ENCODE assay signal across 24 cellular contexts in the genomic region with DNA sequence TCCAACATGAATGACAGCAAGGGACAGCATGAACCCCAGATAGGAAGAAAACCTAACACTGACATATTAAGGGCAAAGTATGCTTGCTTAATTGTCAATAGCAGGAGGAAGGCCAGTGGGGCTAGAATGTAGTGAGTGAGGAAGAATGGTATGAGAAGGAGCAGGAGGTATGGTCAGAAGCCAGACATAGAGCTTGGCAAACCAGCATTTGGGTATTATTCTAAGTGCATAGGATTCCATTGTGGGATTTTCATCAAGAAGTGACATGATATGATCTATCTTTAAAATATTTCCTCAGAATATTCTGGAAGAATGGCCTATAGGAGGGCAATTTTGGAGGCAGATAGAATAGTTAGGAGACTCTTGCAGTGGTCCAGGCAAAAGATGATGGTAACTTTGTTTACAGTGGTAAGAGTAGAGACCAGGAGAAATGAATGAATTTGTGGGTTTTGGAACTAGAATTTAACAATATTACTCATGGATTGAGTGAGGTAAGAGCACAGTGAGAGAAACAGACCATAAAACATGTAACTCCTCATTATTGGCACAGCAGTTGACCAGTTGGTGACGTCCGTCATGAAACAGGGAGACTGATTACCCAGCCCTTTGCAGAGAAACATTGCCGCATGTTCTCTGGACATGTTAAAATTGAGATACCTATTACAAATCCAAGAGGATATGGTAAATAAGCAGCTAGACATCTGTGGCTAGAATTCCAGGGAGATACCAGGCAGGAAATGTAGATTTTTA.
DNase-seq lines count a peak whose midpoint lies in the region; ATAC-seq and TF ChIP-seq lines count a peak whose summit lies in the region.
"Had no signal": no experiment of that assay in that cellular context is flagged by ENCODE, and none has a peak within 500 bp of the region (broad histone marks: within the 10 kb centered on the region; RNA-seq: fewer than 3 reads in every experiment).

No MANE protein-coding gene starts in this region.

- intact Hi-C loops in Calu3 (cut with micrococcal nuclease; ENCODE audit: unreplicated experiment) (no loop called here), esophagus squamous epithelium (cut with DNase I) (no loop called here)

- H3K23ac ChIP-seq in trophoblast cell (ENCODE audit: low read length), result no peak overlapping the region

- no peaks in the 10 kb centered on the region for H3K36me3 ChIP-seq in SJCRH30
- no peaks in the 10 kb centered on the region for H3K36me3 ChIP-seq in trophoblast cell (ENCODE audit: control insufficient read depth in 1 of 2, insufficient read depth in 2 of 2, low read length in 2 of 2)
- no peaks in the 10 kb centered on the region for H3K36me3 ChIP-seq in esophagus squamous epithelium
- H3K36me3 ChIP-seq: BLaER1 treated with 17β-estradiol and CSF1 and Interleukin-3, amounts not matched to agents 10 nM and 100 nM had no signal

- no peaks in the 10 kb centered on the region for H3K79me2 ChIP-seq in trophoblast cell (ENCODE audit: control insufficient read depth, insufficient read depth, low read length, poor library complexity)

- no peak overlapping the region for H3K9ac ChIP-seq in trophoblast cell (ENCODE audit: low read length)
- H3K9ac ChIP-seq: BLaER1 treated with 17β-estradiol and CSF1 and Interleukin-3, amounts not matched to agents 10 nM and 100 nM had no signal

- H3K4me2 ChIP-seq in trophoblast cell (ENCODE audit: low read length), result no peak overlapping the region
- H3K4me2 ChIP-seq: A549; BLaER1 treated with 17β-estradiol and CSF1 and Interleukin-3, amounts not matched to agents 10 nM and 100 nM had no signal

- H2BK12ac ChIP-seq in trophoblast cell (ENCODE audit: low read length), result no peak overlapping the region

- no peak overlapping the region for H3K4ac ChIP-seq in trophoblast cell (ENCODE audit: low read depth, low read length)

- H3K36me3 Mint-ChIP-seq in Calu3 (ENCODE audit: insufficient read depth, unreplicated experiment), result no peaks in the 10 kb centered on the region
- H3K36me3 Mint-ChIP-seq: CD8-positive, alpha-beta T cell had no signal

- H3K4me3 ChIP-seq in SJCRH30 (no peak overlapping the region), trophoblast cell (ENCODE audit: low read depth, low read length) (no peak overlapping the region), esophagus squamous epithelium (no peak overlapping the region)
- H3K4me3 ChIP-seq: A549; BLaER1 treated with 17β-estradiol and CSF1 and Interleukin-3, amounts not matched to agents 10 nM and 100 nM had no signal

- H4K12ac ChIP-seq in trophoblast cell (ENCODE audit: low read depth, low read length), result no peak overlapping the region

- BruUV-seq in Calu3 (replicated peaks; lab: Mats Ljungman, UMichigan), result no TSS peak

- no peak overlapping the region for H4K8ac ChIP-seq in trophoblast cell (ENCODE audit: low read depth, low read length)

- H3K27me3 Mint-ChIP-seq in Calu3 (ENCODE audit: unreplicated experiment), result no peaks in the 10 kb centered on the region
- H3K27me3 Mint-ChIP-seq: B cell; CD4-positive, alpha-beta T cell had no signal

- CTCF ChIA-PET in Calu3 (lab: Charles Lee), result interaction anchor here (1.1 kb wide), 1 partner anchor 269 kb away, joined by 3 read pairs; no protein-coding TSS in a partner anchor

- H3K27me3 ChIP-seq in SJCRH30, result no peaks in the 10 kb centered on the region
- H3K27me3 ChIP-seq in trophoblast cell (ENCODE audit: insufficient read depth, low read length), result no peaks in the 10 kb centered on the region
- H3K27me3 ChIP-seq in foreskin keratinocyte, result no peaks in the 10 kb centered on the region
- H3K27me3 ChIP-seq in esophagus squamous epithelium, result no peaks in the 10 kb centered on the region
- H3K27me3 ChIP-seq: BLaER1 treated with 17β-estradiol and CSF1 and Interleukin-3, amounts not matched to agents 10 nM and 100 nM had no signal

- no peak for DNase-seq in Calu3
- peak; percentile 35 to 51 for DNase-seq in SJCRH30
- DNase-seq in myocyte (ENCODE audit: low read depth), result peak; percentile 75
- DNase-seq in trophoblast cell, result peak; percentile 45 to 88
- no peak for DNase-seq in cerebellum (ENCODE audit: low spot score)
- no peak for DNase-seq in GF-D8 (lab: John Stamatoyannopoulos, UW)
- DNase-seq in foreskin keratinocyte, result no peak
- no peak for DNase-seq in esophagus squamous epithelium (lab: John Stamatoyannopoulos, UW)
- DNase-seq: AML-193; Caco-2; CD4-positive, alpha-beta T cell; CD8-positive, alpha-beta T cell; DMS 273 treated with DMSO at 0.1 percent for 48 hours; DMS153; DMS53; DMS79; DND-41; EL; GDM1 had no signal

- ATAC-seq in foreskin keratinocyte, result no peak
- ATAC-seq: A549; CD8-positive, alpha-beta T cell had no signal

- no peak overlapping the region for H3K4me3 Mint-ChIP-seq in Calu3 (ENCODE audit: low read depth, unreplicated experiment)
- H3K4me3 Mint-ChIP-seq: B cell; CD4-positive, alpha-beta T cell; CD8-positive, alpha-beta T cell had no signal

- H2AK5ac ChIP-seq in trophoblast cell (ENCODE audit: low read length), result no peak overlapping the region

- H3K27ac Mint-ChIP-seq in Calu3 (ENCODE audit: unreplicated experiment), result peak overlapping the region; percentile 24
- H3K27ac Mint-ChIP-seq: B cell; CD4-positive, alpha-beta T cell; CD8-positive, alpha-beta T cell had no signal

- TF ChIP-seq CTCF in Calu3 (IDR thresholded peaks at IDR 0.05; ENCODE audit: unreplicated experiment) (no peak), foreskin keratinocyte (conservative IDR thresholded peaks at IDR 0.05) (no peak), esophagus squamous epithelium (IDR thresholded peaks at IDR 0.05) (no peak)

- TF ChIP-seq POLR2A in esophagus squamous epithelium (IDR thresholded peaks at IDR 0.05), result no peak

- H3K18ac ChIP-seq in trophoblast cell (ENCODE audit: low read length), result no peak overlapping the region

- H2BK120ac ChIP-seq in trophoblast cell (ENCODE audit: insufficient read depth, low read length, poor library complexity), result no peak overlapping the region

- no peak overlapping the region for H2AFZ ChIP-seq in trophoblast cell (ENCODE audit: insufficient read depth, low read length, poor library complexity)

- no peak overlapping the region for H2BK5ac ChIP-seq in trophoblast cell (ENCODE audit: low read depth, low read length, poor library complexity)

- peaks cover 3% of the 10 kb centered on the region for H3K9me3 Mint-ChIP-seq in Calu3 (ENCODE audit: low read depth, unreplicated experiment)
- H3K9me3 Mint-ChIP-seq: CD4-positive, alpha-beta T cell; CD8-positive, alpha-beta T cell had no signal

- peaks cover 8% of the 10 kb centered on the region for H3K4me1 Mint-ChIP-seq in Calu3 (ENCODE audit: low read depth, unreplicated experiment)
- H3K4me1 Mint-ChIP-seq: B cell had no signal

- WGBS in trophoblast cell (ENCODE audit: extremely low coverage, insufficient coverage, insufficient read length), result no CpG with 5 or more reads among the region's 3 CpGs
- WGBS in esophagus squamous epithelium, 2 donors, result 79 to 93% methylated on average over 3 of the region's 3 CpGs

- no peak overlapping the region for H4K91ac ChIP-seq in trophoblast cell (ENCODE audit: low read depth, low read length)

- H3K9me3 ChIP-seq in SJCRH30 (replicated peaks) (no peaks in the 10 kb centered on the region), trophoblast cell (ENCODE audit: insufficient read depth, low read depth, low read length) (no peaks in the 10 kb centered on the region), esophagus squamous epithelium (no peaks in the 10 kb centered on the region)
- H3K9me3 ChIP-seq: A549; BLaER1 treated with 17β-estradiol and CSF1 and Interleukin-3, amounts not matched to agents 10 nM and 100 nM; Caco-2 had no signal

- H3K79me1 ChIP-seq in trophoblast cell (ENCODE audit: low read length), result no peaks in the 10 kb centered on the region

- H3K4me1 ChIP-seq in SJCRH30, result no peaks in the 10 kb centered on the region
- no peaks in the 10 kb centered on the region for H3K4me1 ChIP-seq in trophoblast cell (ENCODE audit: control insufficient read depth in 1 of 2, insufficient read depth in 2 of 2, low read length in 2 of 2)
- H3K4me1 ChIP-seq in foreskin keratinocyte, result no peaks in the 10 kb centered on the region
- H3K4me1 ChIP-seq in esophagus squamous epithelium, result no peaks in the 10 kb centered on the region
- H3K4me1 ChIP-seq: A549; BLaER1 treated with 17β-estradiol and CSF1 and Interleukin-3, amounts not matched to agents 10 nM and 100 nM; Caco-2 had no signal

- H3K27ac ChIP-seq in SJCRH30 (no peak overlapping the region), trophoblast cell (ENCODE audit: low read depth, low read length) (no peak overlapping the region), foreskin keratinocyte (no peak overlapping the region), esophagus squamous epithelium (no peak overlapping the region)
- H3K27ac ChIP-seq: 22Rv1; A549; BLaER1 treated with 17β-estradiol and CSF1 and Interleukin-3, amounts not matched to agents 10 nM and 100 nM; C4-2B had no signal

- H3K14ac ChIP-seq in trophoblast cell (ENCODE audit: low read length), result no peak overlapping the region

Comparison
In these comparisons a context has a peak if more than half of its experiments do, and no peak if none do; other contexts are left out.
1. DNase-seq: peak in SJCRH30 (2 of 2), myocyte (single experiment) and trophoblast cell (2 of 2); none in Calu3 (single experiment), cerebellum (single experiment), GF-D8 (single experiment), foreskin keratinocyte (0 of 2) and esophagus squamous epithelium (single experiment).